In the genomic region with DNA sequence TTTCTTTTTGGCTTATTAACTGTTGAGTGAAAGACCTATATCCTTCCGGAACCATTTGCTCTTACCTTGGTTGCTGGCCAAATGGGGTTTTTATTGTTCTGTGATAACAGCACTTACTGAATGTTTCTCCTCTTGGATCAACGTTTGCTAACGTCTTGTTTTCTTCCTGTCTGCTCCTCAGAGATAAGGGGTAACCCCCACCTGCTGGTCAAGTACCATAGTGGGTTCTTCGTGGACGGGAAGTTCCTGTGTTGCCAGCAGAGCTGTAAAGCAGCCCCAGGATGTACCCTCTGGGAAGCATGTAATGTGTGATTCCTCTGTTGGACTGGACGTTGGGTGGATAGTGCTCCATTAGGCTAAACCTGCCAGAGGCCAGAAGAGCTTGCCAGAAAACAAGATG, we compare ENCODE assay signal across 1 cellular context.
TF ChIP-seq lines count a peak whose summit lies in the region.

No MANE protein-coding gene starts in this region.

TF ChIP-seq in K562, 482 proteins besides CTCF, POLR2A, EP300 and RAD21 (continued from another document and continues in another):
- TF ChIP-seq, protein P1, sequence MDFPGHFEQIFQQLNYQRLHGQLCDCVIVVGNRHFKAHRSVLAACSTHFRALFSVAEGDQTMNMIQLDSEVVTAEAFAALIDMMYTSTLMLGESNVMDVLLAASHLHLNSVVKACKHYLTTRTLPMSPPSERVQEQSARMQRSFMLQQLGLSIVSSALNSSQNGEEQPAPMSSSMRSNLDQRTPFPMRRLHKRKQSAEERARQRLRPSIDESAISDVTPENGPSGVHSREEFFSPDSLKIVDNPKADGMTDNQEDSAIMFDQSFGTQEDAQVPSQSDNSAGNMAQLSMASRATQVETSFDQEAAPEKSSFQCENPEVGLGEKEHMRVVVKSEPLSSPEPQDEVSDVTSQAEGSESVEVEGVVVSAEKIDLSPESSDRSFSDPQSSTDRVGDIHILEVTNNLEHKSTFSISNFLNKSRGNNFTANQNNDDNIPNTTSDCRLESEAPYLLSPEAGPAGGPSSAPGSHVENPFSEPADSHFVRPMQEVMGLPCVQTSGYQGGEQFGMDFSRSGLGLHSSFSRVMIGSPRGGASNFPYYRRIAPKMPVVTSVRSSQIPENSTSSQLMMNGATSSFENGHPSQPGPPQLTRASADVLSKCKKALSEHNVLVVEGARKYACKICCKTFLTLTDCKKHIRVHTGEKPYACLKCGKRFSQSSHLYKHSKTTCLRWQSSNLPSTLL (IDR thresholded peaks at IDR 0.05) = no peak
- TF ChIP-seq NCOA2 (IDR thresholded peaks at IDR 0.05; ENCODE audit: partially characterized antibody in 2 of 2) (no peak), SMAD1 (IDR thresholded peaks at IDR 0.05; ENCODE audit: low read depth, low read length, partially characterized antibody) (no peak), MED1 (CRISPR knock-in tag; IDR thresholded peaks at IDR 0.05; ENCODE audit: borderline replicate concordance) (no peak), DMBX1 (CRISPR knock-in tag; IDR thresholded peaks at IDR 0.05; ENCODE audit: borderline replicate concordance) (peak; percentile 86), GABPA (tag; conservative IDR thresholded peaks at IDR 0.05; ENCODE audit: low read depth) (no peak; the same call in none of the 2 replicates), NR2C2 (CRISPR knock-in tag; IDR thresholded peaks at IDR 0.05) (no peak), NR2C2 (tag; IDR thresholded peaks at IDR 0.05) (0 out of 2 replicates have a peak, but pooled peaks have one; percentile 22), C11orf30 (IDR thresholded peaks at IDR 0.05; ENCODE audit: low read depth) (no peak), MECOM (CRISPR knock-in tag; IDR thresholded peaks at IDR 0.05) (no peak), ZZZ3 (IDR thresholded peaks at IDR 0.05) (no peak), POLR3A (IDR thresholded peaks at IDR 0.05; ENCODE audit: borderline replicate concordance, extremely low read depth, insufficient read depth, insufficient read length) (no peak), ZNF140 (CRISPR knock-in tag; IDR thresholded peaks at IDR 0.05) (no peak), TBL1XR1 (IDR thresholded peaks at IDR 0.05; ENCODE audit: low read length in 2 of 2) (peak; percentile 71 to 86; a peak in 3 of 4 replicates), ZNF41 (CRISPR knock-in tag; conservative IDR thresholded peaks at IDR 0.05) (no peak), POLR2AphosphoS5 (IDR thresholded peaks at IDR 0.05; ENCODE audit: control insufficient read depth, insufficient read depth, low read depth, low read length) (peak; percentile 76), PTTG1 (tag; IDR thresholded peaks at IDR 0.05; ENCODE audit: low read depth) (no peak), TEAD2 (tag; IDR thresholded peaks at IDR 0.05) (no peak), ETV5 (CRISPR knock-in tag; IDR thresholded peaks at IDR 0.05; ENCODE audit: low read depth) (peak; percentile 93), ZKSCAN1 (IDR thresholded peaks at IDR 0.05; ENCODE audit: low read depth, low read length) (peak; percentile 87), KLF13 (tag; IDR thresholded peaks at IDR 0.05; ENCODE audit: borderline replicate concordance, low read depth) (no peak), L3MBTL2 (IDR thresholded peaks at IDR 0.05) (no peak), XRCC5 (IDR thresholded peaks at IDR 0.05; ENCODE audit: low read depth, low read length) (no peak)
- TF ChIP-seq, protein P2, sequence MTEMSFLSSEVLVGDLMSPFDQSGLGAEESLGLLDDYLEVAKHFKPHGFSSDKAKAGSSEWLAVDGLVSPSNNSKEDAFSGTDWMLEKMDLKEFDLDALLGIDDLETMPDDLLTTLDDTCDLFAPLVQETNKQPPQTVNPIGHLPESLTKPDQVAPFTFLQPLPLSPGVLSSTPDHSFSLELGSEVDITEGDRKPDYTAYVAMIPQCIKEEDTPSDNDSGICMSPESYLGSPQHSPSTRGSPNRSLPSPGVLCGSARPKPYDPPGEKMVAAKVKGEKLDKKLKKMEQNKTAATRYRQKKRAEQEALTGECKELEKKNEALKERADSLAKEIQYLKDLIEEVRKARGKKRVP (CRISPR knock-in tag; IDR thresholded peaks at IDR 0.05) = no peak
- TF ChIP-seq, protein P3, sequence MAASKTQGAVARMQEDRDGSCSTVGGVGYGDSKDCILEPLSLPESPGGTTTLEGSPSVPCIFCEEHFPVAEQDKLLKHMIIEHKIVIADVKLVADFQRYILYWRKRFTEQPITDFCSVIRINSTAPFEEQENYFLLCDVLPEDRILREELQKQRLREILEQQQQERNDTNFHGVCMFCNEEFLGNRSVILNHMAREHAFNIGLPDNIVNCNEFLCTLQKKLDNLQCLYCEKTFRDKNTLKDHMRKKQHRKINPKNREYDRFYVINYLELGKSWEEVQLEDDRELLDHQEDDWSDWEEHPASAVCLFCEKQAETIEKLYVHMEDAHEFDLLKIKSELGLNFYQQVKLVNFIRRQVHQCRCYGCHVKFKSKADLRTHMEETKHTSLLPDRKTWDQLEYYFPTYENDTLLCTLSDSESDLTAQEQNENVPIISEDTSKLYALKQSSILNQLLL (CRISPR knock-in tag; IDR thresholded peaks at IDR 0.05; ENCODE audit: borderline replicate concordance) = no peak
- TF ChIP-seq, protein P4, sequence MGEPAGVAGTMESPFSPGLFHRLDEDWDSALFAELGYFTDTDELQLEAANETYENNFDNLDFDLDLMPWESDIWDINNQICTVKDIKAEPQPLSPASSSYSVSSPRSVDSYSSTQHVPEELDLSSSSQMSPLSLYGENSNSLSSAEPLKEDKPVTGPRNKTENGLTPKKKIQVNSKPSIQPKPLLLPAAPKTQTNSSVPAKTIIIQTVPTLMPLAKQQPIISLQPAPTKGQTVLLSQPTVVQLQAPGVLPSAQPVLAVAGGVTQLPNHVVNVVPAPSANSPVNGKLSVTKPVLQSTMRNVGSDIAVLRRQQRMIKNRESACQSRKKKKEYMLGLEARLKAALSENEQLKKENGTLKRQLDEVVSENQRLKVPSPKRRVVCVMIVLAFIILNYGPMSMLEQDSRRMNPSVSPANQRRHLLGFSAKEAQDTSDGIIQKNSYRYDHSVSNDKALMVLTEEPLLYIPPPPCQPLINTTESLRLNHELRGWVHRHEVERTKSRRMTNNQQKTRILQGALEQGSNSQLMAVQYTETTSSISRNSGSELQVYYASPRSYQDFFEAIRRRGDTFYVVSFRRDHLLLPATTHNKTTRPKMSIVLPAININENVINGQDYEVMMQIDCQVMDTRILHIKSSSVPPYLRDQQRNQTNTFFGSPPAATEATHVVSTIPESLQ (CRISPR knock-in tag; IDR thresholded peaks at IDR 0.05) = no peak
- TF ChIP-seq, protein P5, sequence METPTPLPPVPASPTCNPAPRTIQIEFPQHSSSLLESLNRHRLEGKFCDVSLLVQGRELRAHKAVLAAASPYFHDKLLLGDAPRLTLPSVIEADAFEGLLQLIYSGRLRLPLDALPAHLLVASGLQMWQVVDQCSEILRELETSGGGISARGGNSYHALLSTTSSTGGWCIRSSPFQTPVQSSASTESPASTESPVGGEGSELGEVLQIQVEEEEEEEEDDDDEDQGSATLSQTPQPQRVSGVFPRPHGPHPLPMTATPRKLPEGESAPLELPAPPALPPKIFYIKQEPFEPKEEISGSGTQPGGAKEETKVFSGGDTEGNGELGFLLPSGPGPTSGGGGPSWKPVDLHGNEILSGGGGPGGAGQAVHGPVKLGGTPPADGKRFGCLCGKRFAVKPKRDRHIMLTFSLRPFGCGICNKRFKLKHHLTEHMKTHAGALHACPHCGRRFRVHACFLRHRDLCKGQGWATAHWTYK (CRISPR knock-in tag; IDR thresholded peaks at IDR 0.05) = no peak
- TF ChIP-seq, protein P6, sequence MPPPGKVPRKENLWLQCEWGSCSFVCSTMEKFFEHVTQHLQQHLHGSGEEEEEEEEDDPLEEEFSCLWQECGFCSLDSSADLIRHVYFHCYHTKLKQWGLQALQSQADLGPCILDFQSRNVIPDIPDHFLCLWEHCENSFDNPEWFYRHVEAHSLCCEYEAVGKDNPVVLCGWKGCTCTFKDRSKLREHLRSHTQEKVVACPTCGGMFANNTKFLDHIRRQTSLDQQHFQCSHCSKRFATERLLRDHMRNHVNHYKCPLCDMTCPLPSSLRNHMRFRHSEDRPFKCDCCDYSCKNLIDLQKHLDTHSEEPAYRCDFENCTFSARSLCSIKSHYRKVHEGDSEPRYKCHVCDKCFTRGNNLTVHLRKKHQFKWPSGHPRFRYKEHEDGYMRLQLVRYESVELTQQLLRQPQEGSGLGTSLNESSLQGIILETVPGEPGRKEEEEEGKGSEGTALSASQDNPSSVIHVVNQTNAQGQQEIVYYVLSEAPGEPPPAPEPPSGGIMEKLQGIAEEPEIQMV (tag; conservative IDR thresholded peaks at IDR 0.05; ENCODE audit: low read depth) = no peak
- TF ChIP-seq, protein P7, sequence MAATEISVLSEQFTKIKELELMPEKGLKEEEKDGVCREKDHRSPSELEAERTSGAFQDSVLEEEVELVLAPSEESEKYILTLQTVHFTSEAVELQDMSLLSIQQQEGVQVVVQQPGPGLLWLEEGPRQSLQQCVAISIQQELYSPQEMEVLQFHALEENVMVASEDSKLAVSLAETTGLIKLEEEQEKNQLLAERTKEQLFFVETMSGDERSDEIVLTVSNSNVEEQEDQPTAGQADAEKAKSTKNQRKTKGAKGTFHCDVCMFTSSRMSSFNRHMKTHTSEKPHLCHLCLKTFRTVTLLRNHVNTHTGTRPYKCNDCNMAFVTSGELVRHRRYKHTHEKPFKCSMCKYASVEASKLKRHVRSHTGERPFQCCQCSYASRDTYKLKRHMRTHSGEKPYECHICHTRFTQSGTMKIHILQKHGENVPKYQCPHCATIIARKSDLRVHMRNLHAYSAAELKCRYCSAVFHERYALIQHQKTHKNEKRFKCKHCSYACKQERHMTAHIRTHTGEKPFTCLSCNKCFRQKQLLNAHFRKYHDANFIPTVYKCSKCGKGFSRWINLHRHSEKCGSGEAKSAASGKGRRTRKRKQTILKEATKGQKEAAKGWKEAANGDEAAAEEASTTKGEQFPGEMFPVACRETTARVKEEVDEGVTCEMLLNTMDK (IDR thresholded peaks at IDR 0.05; ENCODE audit: borderline replicate concordance, insufficient read depth, low read depth, low read length, poor library complexity, severe bottlenecking) = no peak
- TF ChIP-seq, protein P8, sequence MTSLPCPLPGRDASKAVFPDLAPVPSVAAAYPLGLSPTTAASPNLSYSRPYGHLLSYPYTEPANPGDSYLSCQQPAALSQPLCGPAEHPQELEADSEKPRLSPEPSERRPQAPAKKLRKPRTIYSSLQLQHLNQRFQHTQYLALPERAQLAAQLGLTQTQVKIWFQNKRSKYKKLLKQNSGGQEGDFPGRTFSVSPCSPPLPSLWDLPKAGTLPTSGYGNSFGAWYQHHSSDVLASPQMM (CRISPR knock-in tag; IDR thresholded peaks at IDR 0.05) = no peak
- TF ChIP-seq, protein P9, sequence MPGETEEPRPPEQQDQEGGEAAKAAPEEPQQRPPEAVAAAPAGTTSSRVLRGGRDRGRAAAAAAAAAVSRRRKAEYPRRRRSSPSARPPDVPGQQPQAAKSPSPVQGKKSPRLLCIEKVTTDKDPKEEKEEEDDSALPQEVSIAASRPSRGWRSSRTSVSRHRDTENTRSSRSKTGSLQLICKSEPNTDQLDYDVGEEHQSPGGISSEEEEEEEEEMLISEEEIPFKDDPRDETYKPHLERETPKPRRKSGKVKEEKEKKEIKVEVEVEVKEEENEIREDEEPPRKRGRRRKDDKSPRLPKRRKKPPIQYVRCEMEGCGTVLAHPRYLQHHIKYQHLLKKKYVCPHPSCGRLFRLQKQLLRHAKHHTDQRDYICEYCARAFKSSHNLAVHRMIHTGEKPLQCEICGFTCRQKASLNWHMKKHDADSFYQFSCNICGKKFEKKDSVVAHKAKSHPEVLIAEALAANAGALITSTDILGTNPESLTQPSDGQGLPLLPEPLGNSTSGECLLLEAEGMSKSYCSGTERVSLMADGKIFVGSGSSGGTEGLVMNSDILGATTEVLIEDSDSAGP (CRISPR knock-in tag; IDR thresholded peaks at IDR 0.05) = no peak
- TF ChIP-seq, protein P10, sequence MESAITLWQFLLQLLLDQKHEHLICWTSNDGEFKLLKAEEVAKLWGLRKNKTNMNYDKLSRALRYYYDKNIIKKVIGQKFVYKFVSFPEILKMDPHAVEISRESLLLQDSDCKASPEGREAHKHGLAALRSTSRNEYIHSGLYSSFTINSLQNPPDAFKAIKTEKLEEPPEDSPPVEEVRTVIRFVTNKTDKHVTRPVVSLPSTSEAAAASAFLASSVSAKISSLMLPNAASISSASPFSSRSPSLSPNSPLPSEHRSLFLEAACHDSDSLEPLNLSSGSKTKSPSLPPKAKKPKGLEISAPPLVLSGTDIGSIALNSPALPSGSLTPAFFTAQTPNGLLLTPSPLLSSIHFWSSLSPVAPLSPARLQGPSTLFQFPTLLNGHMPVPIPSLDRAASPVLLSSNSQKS (CRISPR knock-in tag; IDR thresholded peaks at IDR 0.05) = no peak
- TF ChIP-seq, protein P11, sequence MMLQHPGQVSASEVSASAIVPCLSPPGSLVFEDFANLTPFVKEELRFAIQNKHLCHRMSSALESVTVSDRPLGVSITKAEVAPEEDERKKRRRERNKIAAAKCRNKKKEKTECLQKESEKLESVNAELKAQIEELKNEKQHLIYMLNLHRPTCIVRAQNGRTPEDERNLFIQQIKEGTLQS (IDR thresholded peaks at IDR 0.05) = no peak
- TF ChIP-seq, protein P11 (CRISPR knock-in tag; conservative IDR thresholded peaks at IDR 0.05) = no peak
- TF ChIP-seq, protein P12, sequence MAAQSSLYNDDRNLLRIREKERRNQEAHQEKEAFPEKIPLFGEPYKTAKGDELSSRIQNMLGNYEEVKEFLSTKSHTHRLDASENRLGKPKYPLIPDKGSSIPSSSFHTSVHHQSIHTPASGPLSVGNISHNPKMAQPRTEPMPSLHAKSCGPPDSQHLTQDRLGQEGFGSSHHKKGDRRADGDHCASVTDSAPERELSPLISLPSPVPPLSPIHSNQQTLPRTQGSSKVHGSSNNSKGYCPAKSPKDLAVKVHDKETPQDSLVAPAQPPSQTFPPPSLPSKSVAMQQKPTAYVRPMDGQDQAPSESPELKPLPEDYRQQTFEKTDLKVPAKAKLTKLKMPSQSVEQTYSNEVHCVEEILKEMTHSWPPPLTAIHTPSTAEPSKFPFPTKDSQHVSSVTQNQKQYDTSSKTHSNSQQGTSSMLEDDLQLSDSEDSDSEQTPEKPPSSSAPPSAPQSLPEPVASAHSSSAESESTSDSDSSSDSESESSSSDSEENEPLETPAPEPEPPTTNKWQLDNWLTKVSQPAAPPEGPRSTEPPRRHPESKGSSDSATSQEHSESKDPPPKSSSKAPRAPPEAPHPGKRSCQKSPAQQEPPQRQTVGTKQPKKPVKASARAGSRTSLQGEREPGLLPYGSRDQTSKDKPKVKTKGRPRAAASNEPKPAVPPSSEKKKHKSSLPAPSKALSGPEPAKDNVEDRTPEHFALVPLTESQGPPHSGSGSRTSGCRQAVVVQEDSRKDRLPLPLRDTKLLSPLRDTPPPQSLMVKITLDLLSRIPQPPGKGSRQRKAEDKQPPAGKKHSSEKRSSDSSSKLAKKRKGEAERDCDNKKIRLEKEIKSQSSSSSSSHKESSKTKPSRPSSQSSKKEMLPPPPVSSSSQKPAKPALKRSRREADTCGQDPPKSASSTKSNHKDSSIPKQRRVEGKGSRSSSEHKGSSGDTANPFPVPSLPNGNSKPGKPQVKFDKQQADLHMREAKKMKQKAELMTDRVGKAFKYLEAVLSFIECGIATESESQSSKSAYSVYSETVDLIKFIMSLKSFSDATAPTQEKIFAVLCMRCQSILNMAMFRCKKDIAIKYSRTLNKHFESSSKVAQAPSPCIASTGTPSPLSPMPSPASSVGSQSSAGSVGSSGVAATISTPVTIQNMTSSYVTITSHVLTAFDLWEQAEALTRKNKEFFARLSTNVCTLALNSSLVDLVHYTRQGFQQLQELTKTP (IDR thresholded peaks at IDR 0.05; ENCODE audit: low read depth in 1 of 2, partially characterized antibody in 2 of 2) = peak in 1 of 2 experiments; percentile 45
